Comparison of ENCODE assay signal across 14 cellular contexts in genomic region chr1:227892930-227893695, GRCh38. TPM values are rescaled to one million over a fixed set of nuclear protein-coding genes. Genes with fewer than 3 reads are reported as not detected.
DNase-seq lines count a peak whose midpoint lies in the region; ATAC-seq, FAIRE-seq and TF ChIP-seq lines count a peak whose summit lies in the region.
"Had no signal": no experiment of that assay in that cellular context is flagged by ENCODE, and none has a peak within 500 bp of the region (broad histone marks: within the 10 kb centered on the region; RNA-seq: fewer than 3 reads in every experiment).

No MANE protein-coding gene starts in this region.

- H3K4me1 Mint-ChIP-seq in astrocyte (ENCODE audit: low read depth, unreplicated experiment) (peaks cover 2% of the 10 kb centered on the region), mesothelial cell of epicardium (peaks cover 47% of the 10 kb centered on the region)
- H3K4me1 Mint-ChIP-seq: memory B cell had no signal

- TF ChIP-seq POLR2A in upper lobe of left lung (IDR thresholded peaks at IDR 0.05): no peak

- H3K36me3 ChIP-seq in astrocyte (ENCODE audit: insufficient read depth, low read length) (no peaks in the 10 kb centered on the region), upper lobe of left lung (no peaks in the 10 kb centered on the region)

- H3K36me3 Mint-ChIP-seq in astrocyte (ENCODE audit: low read depth, unreplicated experiment) (no peaks in the 10 kb centered on the region), mesothelial cell of epicardium (no peaks in the 10 kb centered on the region)
- H3K36me3 Mint-ChIP-seq: memory B cell had no signal

- H3K27ac ChIP-seq in astrocyte (ENCODE audit: low read depth, low read length): no peak overlapping the region
- H3K27ac ChIP-seq in upper lobe of left lung: no peak overlapping the region
- H3K27ac ChIP-seq: psoas muscle had no signal

- H3K9me3 Mint-ChIP-seq in astrocyte (ENCODE audit: unreplicated experiment): no peaks in the 10 kb centered on the region
- H3K9me3 Mint-ChIP-seq in mesothelial cell of epicardium: no peaks in the 10 kb centered on the region
- H3K9me3 Mint-ChIP-seq: memory B cell had no signal

- ATAC-seq in Right ventricle myocardium inferior (no peak), left ventricle myocardium superior (no peak), upper lobe of left lung (ENCODE audit: low FRiP score in 2 of 2) (no peak), GM19023 (IDR thresholded peaks at IDR 0.05; ENCODE audit: unreplicated experiment) (no peak)
- ATAC-seq: psoas muscle had no signal

- H3K27me3 ChIP-seq in astrocyte (ENCODE audit: insufficient read depth, low read length) (no peaks in the 10 kb centered on the region), upper lobe of left lung (no peaks in the 10 kb centered on the region)

- peaks cover 12% of the 10 kb centered on the region for H3K27me3 Mint-ChIP-seq in astrocyte (ENCODE audit: low read depth, unreplicated experiment)
- H3K27me3 Mint-ChIP-seq in mesothelial cell of epicardium (ENCODE audit: low read depth): no peaks in the 10 kb centered on the region

- H3K27ac Mint-ChIP-seq in astrocyte (ENCODE audit: unreplicated experiment): peak overlapping the region; percentile 66
- peak overlapping the region; percentile 91 for H3K27ac Mint-ChIP-seq in mesothelial cell of epicardium
- H3K27ac Mint-ChIP-seq: memory B cell had no signal

- peak overlapping the region; percentile 18 for H2AFZ ChIP-seq in astrocyte (ENCODE audit: low read depth, low read length)

- no peak overlapping the region for H3K4me3 Mint-ChIP-seq in astrocyte (ENCODE audit: unreplicated experiment)
- H3K4me3 Mint-ChIP-seq in mesothelial cell of epicardium: no peak overlapping the region
- H3K4me3 Mint-ChIP-seq: memory B cell had no signal

- no peak overlapping the region for H3K4me2 ChIP-seq in astrocyte (ENCODE audit: low read length)

- H4K20me1 ChIP-seq in astrocyte (ENCODE audit: insufficient read depth, low read length): no peaks in the 10 kb centered on the region

- intact Hi-C loops in Right ventricle myocardium inferior (cut with DNase I) (no loop called here), left ventricle myocardium superior (cut with micrococcal nuclease) (no loop called here)

- WGBS in upper lobe of left lung, 2 donors: 78 to 96% methylated on average over 6 to 11 of the region's 11 CpGs

- H3K4me1 ChIP-seq in astrocyte (ENCODE audit: insufficient read depth, low read length) (no peaks in the 10 kb centered on the region), upper lobe of left lung (no peaks in the 10 kb centered on the region)
- H3K4me1 ChIP-seq: psoas muscle had no signal

- TF ChIP-seq EP300 in upper lobe of left lung (IDR thresholded peaks at IDR 0.05): no peak

- TF ChIP-seq CTCF in astrocyte (IDR thresholded peaks at IDR 0.05; ENCODE audit: insufficient read depth, low read depth, low read length) (no peak), mesothelial cell of epicardium (IDR thresholded peaks at IDR 0.05; ENCODE audit: unreplicated experiment) (no peak), upper lobe of left lung (IDR thresholded peaks at IDR 0.05) (no peak)

- H3K79me2 ChIP-seq in astrocyte (ENCODE audit: insufficient read depth, low read length): no peaks in the 10 kb centered on the region

- FAIRE-seq in astrocyte (lab: Jason Lieb, UNC): no peak
- FAIRE-seq: colon, RCC 7860 had no signal

- H3K4me3 ChIP-seq in astrocyte (ENCODE audit: insufficient read depth, low read depth, low read length) (no peak overlapping the region), upper lobe of left lung (no peak overlapping the region)
- H3K4me3 ChIP-seq: psoas muscle had no signal

- no peak overlapping the region for H3K9ac ChIP-seq in astrocyte (ENCODE audit: low read length)

- DNase-seq in Right ventricle myocardium inferior (ENCODE audit: missing footprints): peak; percentile 60
- no peak for DNase-seq in left ventricle myocardium superior
- DNase-seq in astrocyte (ENCODE audit: low read depth): no peak
- peak in 1 of 2 experiments; percentile 33 for DNase-seq in mesothelial cell of epicardium (ENCODE audit: low spot score in 2 of 2, unreplicated experiment in 2 of 2)
- DNase-seq in upper lobe of left lung: peak; percentile 16 to 56
- DNase-seq in Kasumi-1 (lab: John Stamatoyannopoulos, UW): no peak
- no peak for DNase-seq in occipital lobe (lab: John Stamatoyannopoulos, UW)
- DNase-seq: NCI-H1436; stimulated activated CD4-positive, alpha-beta T cell treated with anti-CD3 and anti-CD28 coated beads, Interleukin-1b, Interleukin-23, amount 100 ng/mL, for 48 hours had no signal

- H3K9me3 ChIP-seq in astrocyte (ENCODE audit: insufficient read depth, low read depth, low read length) (no peaks in the 10 kb centered on the region), upper lobe of left lung (no peaks in the 10 kb centered on the region)
- H3K9me3 ChIP-seq: psoas muscle had no signal

RNA-seq across cellular contexts. Expression of gene WNT9A, which starts 54.6 kb away (rescaled TPM):
- total RNA-seq in Right ventricle myocardium inferior (0.73 TPM), left ventricle myocardium superior (2.5 TPM), astrocyte (2.6 and 4.1 TPM in 2 replicates), mesothelial cell of epicardium (3.9 to 4.5 TPM (median 4.3 TPM) in 3 replicates), upper lobe of left lung (10 to 100 TPM in 4 of 6 donors, 1 to 10 TPM in 2; 4.2 to 15.5 (median 10.9) TPM), occipital lobe (1.9 TPM)

Comparison
In these comparisons a context has a peak if more than half of its experiments do, and no peak if none do; other contexts are left out.
1. DNase-seq: peak in Right ventricle myocardium inferior (single experiment) and upper lobe of left lung (2 of 2); none in left ventricle myocardium superior (single experiment), astrocyte (single experiment), Kasumi-1 (0 of 2) and occipital lobe (single experiment).